In genomic region chr2:64288321-64288931, GRCh38 we compare ENCODE assay signal across 12 cellular contexts.
DNase-seq lines count a peak whose midpoint lies in the region; ATAC-seq and TF ChIP-seq lines count a peak whose summit lies in the region.
"Had no signal": no experiment of that assay in that cellular context is flagged by ENCODE, and none has a peak within 500 bp of the region (broad histone marks: within the 10 kb centered on the region; RNA-seq: fewer than 3 reads in every experiment).

No MANE protein-coding gene starts in this region.

- no peak overlapping the region for H3K4me3 Mint-ChIP-seq in activated CD4-positive, alpha-beta memory T cell treated with anti-CD3 and anti-CD28 coated beads for 36 hours
- H3K4me3 Mint-ChIP-seq in activated naive CD4-positive, alpha-beta T cell treated with anti-CD3 and anti-CD28 coated beads, Interleukin-2, amount 10 ng/mL, durations not matched to agents 7 days and 5 days, result no peak overlapping the region
- H3K4me3 Mint-ChIP-seq: B cell had no signal

- peaks cover 2% of the 10 kb centered on the region for H3K27me3 Mint-ChIP-seq in activated CD4-positive, alpha-beta memory T cell treated with anti-CD3 and anti-CD28 coated beads for 36 hours
- H3K27me3 Mint-ChIP-seq in activated naive CD4-positive, alpha-beta T cell treated with anti-CD3 and anti-CD28 coated beads, Interleukin-2, amount 10 ng/mL, durations not matched to agents 7 days and 5 days, result peaks cover 19% of the 10 kb centered on the region

- no peaks in the 10 kb centered on the region for H3K4me1 Mint-ChIP-seq in activated CD4-positive, alpha-beta memory T cell treated with anti-CD3 and anti-CD28 coated beads for 36 hours (ENCODE audit: low read depth)
- H3K4me1 Mint-ChIP-seq in activated naive CD4-positive, alpha-beta T cell treated with anti-CD3 and anti-CD28 coated beads, Interleukin-2, amount 10 ng/mL, durations not matched to agents 7 days and 5 days, result no peaks in the 10 kb centered on the region
- H3K4me1 Mint-ChIP-seq: B cell had no signal

- no peak for ATAC-seq in GM18907 (IDR thresholded peaks at IDR 0.05; ENCODE audit: unreplicated experiment)
- ATAC-seq in HG03432 (IDR thresholded peaks at IDR 0.05; ENCODE audit: unreplicated experiment), result no peak
- ATAC-seq: K562 had no signal

- no peak for TF ChIP-seq EP300 in esophagus muscularis mucosa (IDR thresholded peaks at IDR 0.05)

- TF ChIP-seq CTCF in AG04450 (IDR thresholded peaks at IDR 0.05; ENCODE audit: low read depth, low read length) (no peak), esophagus muscularis mucosa (IDR thresholded peaks at IDR 0.05) (no peak)

- H3K9me3 ChIP-seq in AG04450 (ENCODE audit: control insufficient read depth, insufficient read depth, low read length) (no peaks in the 10 kb centered on the region), esophagus muscularis mucosa (no peaks in the 10 kb centered on the region)

- DNase-seq in AG04450 (ENCODE audit: low read depth, low spot score) (peak; percentile 41), M059J (ENCODE audit: low read depth) (peak; percentile 7), esophagus muscularis mucosa (ENCODE audit: extremely low spot score) (peak; percentile 64), myocyte (ENCODE audit: low read depth) (peak; percentile 63)
- no peak for DNase-seq in activated CD4-positive, alpha-beta memory T cell treated with anti-CD3 and anti-CD28 coated beads for 36 hours
- no peak for DNase-seq in activated naive CD4-positive, alpha-beta T cell treated with anti-CD3 and anti-CD28 coated beads, Interleukin-2, amount 10 ng/mL, durations not matched to agents 7 days and 5 days
- DNase-seq: dorsolateral prefrontal cortex had no signal

- H3K4me3 ChIP-seq in AG04450 (ENCODE audit: low read depth, low read length) (no peak overlapping the region), esophagus muscularis mucosa (no peak overlapping the region)
- H3K4me3 ChIP-seq: dorsolateral prefrontal cortex, K562 had no signal

- TF ChIP-seq POLR2A in esophagus muscularis mucosa (IDR thresholded peaks at IDR 0.05; ENCODE audit: low read depth), result no peak

- CTCF ChIA-PET in AG04450 (lab: Charles Lee), result interaction anchor here (1.2 kb wide), 1 partner anchor 43 kb away, joined by 3 read pairs; no protein-coding TSS in a partner anchor
- CTCF ChIA-PET in activated CD4-positive, alpha-beta memory T cell treated with anti-CD3 and anti-CD28 coated beads for 36 hours (lab: Charles Lee), result no interaction called here
- CTCF ChIA-PET in activated naive CD4-positive, alpha-beta T cell treated with anti-CD3 and anti-CD28 coated beads, Interleukin-2, amount 10 ng/mL, durations not matched to agents 7 days and 5 days (lab: Charles Lee), result no interaction called here

- POLR2A ChIA-PET in AG04450 (lab: Yijun Ruan, JAX), result no interaction called here
- POLR2A ChIA-PET in activated CD4-positive, alpha-beta memory T cell treated with anti-CD3 and anti-CD28 coated beads for 36 hours (lab: Charles Lee), result no interaction called here

- H3K9me3 Mint-ChIP-seq in activated CD4-positive, alpha-beta memory T cell treated with anti-CD3 and anti-CD28 coated beads for 36 hours, result no peaks in the 10 kb centered on the region
- no peaks in the 10 kb centered on the region for H3K9me3 Mint-ChIP-seq in activated naive CD4-positive, alpha-beta T cell treated with anti-CD3 and anti-CD28 coated beads, Interleukin-2, amount 10 ng/mL, durations not matched to agents 7 days and 5 days

- H3K27ac ChIP-seq in AG04450 (ENCODE audit: low read depth, low read length), result no peak overlapping the region
- H3K27ac ChIP-seq in esophagus muscularis mucosa (replicated peaks in 1 of 4), result peak overlapping the region in 3 of 4 donors; percentile 10 to 38 (median 21)
- H3K27ac ChIP-seq: dorsolateral prefrontal cortex, parathyroid adenoma had no signal

- no peak overlapping the region for H3K27ac Mint-ChIP-seq in activated CD4-positive, alpha-beta memory T cell treated with anti-CD3 and anti-CD28 coated beads for 36 hours
- no peak overlapping the region for H3K27ac Mint-ChIP-seq in activated naive CD4-positive, alpha-beta T cell treated with anti-CD3 and anti-CD28 coated beads, Interleukin-2, amount 10 ng/mL, durations not matched to agents 7 days and 5 days
- H3K27ac Mint-ChIP-seq: B cell had no signal

- intact Hi-C loops in esophagus muscularis mucosa (cut with DNase I), result no loop called here
- intact Hi-C loops in activated CD4-positive, alpha-beta memory T cell treated with anti-CD3 and anti-CD28 coated beads for 36 hours (cut with micrococcal nuclease), result no loop called here

- H3K27me3 ChIP-seq in AG04450 (ENCODE audit: control insufficient read depth, insufficient read depth, low read length), result peaks cover 5% of the 10 kb centered on the region
- H3K27me3 ChIP-seq in esophagus muscularis mucosa, result no peaks in the 10 kb centered on the region
- H3K27me3 ChIP-seq: dorsolateral prefrontal cortex had no signal

- WGBS in esophagus muscularis mucosa, result 59% methylated on average over 9 of the region's 9 CpGs

- no peaks in the 10 kb centered on the region for H3K36me3 ChIP-seq in esophagus muscularis mucosa

- H3K36me3 Mint-ChIP-seq in activated CD4-positive, alpha-beta memory T cell treated with anti-CD3 and anti-CD28 coated beads for 36 hours, result no peaks in the 10 kb centered on the region
- no peaks in the 10 kb centered on the region for H3K36me3 Mint-ChIP-seq in activated naive CD4-positive, alpha-beta T cell treated with anti-CD3 and anti-CD28 coated beads, Interleukin-2, amount 10 ng/mL, durations not matched to agents 7 days and 5 days

- H3K4me1 ChIP-seq in esophagus muscularis mucosa, result peaks cover 10 to 27% (median 26%) of the 10 kb centered on the region in 4 donors
- H3K4me1 ChIP-seq: parathyroid adenoma had no signal

Comparison
In these comparisons a context has a peak if more than half of its experiments do, and no peak if none do; other contexts are left out.
1. DNase-seq: peak in AG04450 (single experiment), M059J (single experiment), esophagus muscularis mucosa (single experiment) and myocyte (single experiment); none in activated CD4-positive, alpha-beta memory T cell treated with anti-CD3 and anti-CD28 coated beads for 36 hours (single experiment) and activated naive CD4-positive, alpha-beta T cell treated with anti-CD3 and anti-CD28 coated beads, Interleukin-2, amount 10 ng/mL, durations not matched to agents 7 days and 5 days (single experiment).